In genomic region chrX:133938530-133938929, GRCh38 we compare ENCODE assay signal across 2 cellular contexts.
TF ChIP-seq lines count a peak whose summit lies in the region.

No MANE protein-coding gene starts in this region.

TF ChIP-seq in A549, 52 proteins besides CTCF, POLR2A, EP300 and RAD21:
- TF ChIP-seq HOXB13 (CRISPR knock-in tag; IDR thresholded peaks at IDR 0.05; ENCODE audit: low read depth) = no peak
- TF ChIP-seq MAFK (IDR thresholded peaks at IDR 0.05; ENCODE audit: partially characterized antibody) = peak; percentile 41

TF ChIP-seq in IMR-90, 13 proteins besides CTCF, POLR2A, EP300 and RAD21:
- no peak for TF ChIP-seq MAZ (IDR thresholded peaks at IDR 0.05; ENCODE audit: borderline replicate concordance, low read depth, low read length)
- no peak for TF ChIP-seq RFX5 (IDR thresholded peaks at IDR 0.05; ENCODE audit: low read depth, low read length)
- no peak for TF ChIP-seq CHD1 (IDR thresholded peaks at IDR 0.05; ENCODE audit: low read depth, low read length)
- peak; percentile 45 for TF ChIP-seq MAFK (IDR thresholded peaks at IDR 0.05; ENCODE audit: low read depth, low read length)
- no peak for TF ChIP-seq CEBPB (IDR thresholded peaks at IDR 0.05; ENCODE audit: low read depth, low read length)
- TF ChIP-seq MXI1 (IDR thresholded peaks at IDR 0.05; ENCODE audit: borderline replicate concordance, low read depth, low read length) = no peak
- TF ChIP-seq RCOR1 (IDR thresholded peaks at IDR 0.05; ENCODE audit: insufficient replicate concordance, low read length) = no peak
- TF ChIP-seq BHLHE40 (IDR thresholded peaks at IDR 0.05; ENCODE audit: low read depth, low read length) = no peak
